ENCODE assay signal across 33 cellular contexts in genomic region chr22:45376009-45376408, GRCh38. TPM values are rescaled to one million over a fixed set of nuclear protein-coding genes. Genes with fewer than 3 reads are reported as not detected.
DNase-seq lines count a peak whose midpoint lies in the region; ATAC-seq and TF ChIP-seq lines count a peak whose summit lies in the region.
"Had no signal": no experiment of that assay in that cellular context is flagged by ENCODE, and none has a peak within 500 bp of the region (broad histone marks: within the 10 kb centered on the region; RNA-seq: fewer than 3 reads in every experiment).

No MANE protein-coding gene starts in this region.

- whole genome bisulfite sequencing in psoas muscle, 3 donors, result 75 to 94% (median 93%) methylated on average over 3 of the region's 3 CpGs

- in situ Hi-C loops in GM13977 (cut with MboI; ENCODE audit: low pct_unique_long_range_greater_than_20kb, low sequenced_read_pairs, unreplicated experiment), result no loop called here

- H3F3A ChIP-seq in MM.1S (ENCODE audit: insufficient read depth, low read length), result 0 out of 2 replicates have a peak, but pooled peaks cover 3% of the 10 kb centered on the region

- H4K20me1 ChIP-seq in BLaER1, result no peaks in the 10 kb centered on the region
- no peaks in the 10 kb centered on the region for H4K20me1 ChIP-seq in MM.1S (ENCODE audit: insufficient read depth, low read length)

- DNase-seq in GM13977 (ENCODE audit: low spot score) (peak; percentile 18), MM.1S (peak; percentile 62), posterior cingulate gyrus (no peak), psoas muscle (no peak), SKM-1 (lab: John Stamatoyannopoulos, UW; ENCODE audit: unreplicated experiment) (no peak), Right ventricle myocardium superior (no peak)
- DNase-seq: activated CD4-positive, alpha-beta T cell treated with anti-CD3 and anti-CD28 coated beads, Interleukin-2, amount 50 U/mL, for 1 hour; activated naive CD4-positive, alpha-beta T cell treated with Interleukin-2 at 50 U/mL for 16 hours; activated T-cell treated with anti-CD3 and anti-CD28 coated beads, Interleukin-2, amount 50 U/mL, for 72 hours; amygdala; DMS153; effector CD4-positive, alpha-beta T cell; GOT3; HFFc6; IMR-90; left ventricle myocardium inferior; naive B cell; NCI-H1092; NCI-H187; NCI-H2171 treated with DMSO at 0.1 percent for 48 hours; NCI-H510A treated with DMSO at 0.1 percent for 48 hours; PC-9; WERI-Rb-1 had no signal

- H3K4me1 ChIP-seq in BLaER1 (peaks cover 14% of the 10 kb centered on the region), MM.1S (ENCODE audit: low read length) (peaks cover 15% of the 10 kb centered on the region), psoas muscle (no peaks in the 10 kb centered on the region)
- H3K4me1 ChIP-seq: A549, breast epithelium, left ventricle myocardium inferior, transverse colon had no signal

- H3K4me2 ChIP-seq in BLaER1 (peak overlapping the region; percentile 23), MM.1S (ENCODE audit: low read depth, low read length) (peak overlapping the region; percentile 28; the same call in 1 of the 2 replicates)
- H3K4me2 ChIP-seq: A549, PC-9 had no signal

- peak; percentile 69 for ATAC-seq in GM21423 (IDR thresholded peaks at IDR 0.05; ENCODE audit: unreplicated experiment)
- ATAC-seq in psoas muscle, result no peak
- no peak for ATAC-seq in Right ventricle myocardium superior (ENCODE audit: poor library complexity)
- ATAC-seq: A549 had no signal

- H3K9ac ChIP-seq in BLaER1, result no peak overlapping the region
- H3K9ac ChIP-seq in MM.1S (ENCODE audit: low read length), result 0 out of 2 replicates have a peak overlapping the region, but pooled peaks have one; percentile 6

- TF ChIP-seq CTCF in GM13977 (IDR thresholded peaks at IDR 0.05; ENCODE audit: extremely low read depth, insufficient read depth, missing control alignments) (no peak), MM.1S (IDR thresholded peaks at IDR 0.05; ENCODE audit: low read length) (no peak), psoas muscle (IDR thresholded peaks at IDR 0.05) (no peak)

- no peaks in the 10 kb centered on the region for H3K9me2 ChIP-seq in MM.1S (replicated peaks; ENCODE audit: insufficient read depth, low read length)

- no peaks in the 10 kb centered on the region for H3K79me2 ChIP-seq in MM.1S (ENCODE audit: low read length)

- H3K9me3 ChIP-seq in BLaER1 (peaks cover 12% of the 10 kb centered on the region), MM.1S (replicated peaks; ENCODE audit: insufficient read depth, low read length) (no peaks in the 10 kb centered on the region), psoas muscle (no peaks in the 10 kb centered on the region)
- H3K9me3 ChIP-seq: A549, breast epithelium, left ventricle myocardium inferior, transverse colon had no signal

- H3K4me3 ChIP-seq in BLaER1, result no peak overlapping the region
- H3K4me3 ChIP-seq in MM.1S (ENCODE audit: low read length), result no peak overlapping the region
- H3K4me3 ChIP-seq in psoas muscle, result no peak overlapping the region
- H3K4me3 ChIP-seq: A549, breast epithelium, left ventricle myocardium inferior, PC-9, transverse colon had no signal

- H3K27me3 ChIP-seq in BLaER1 (no peaks in the 10 kb centered on the region), MM.1S (replicated peaks; ENCODE audit: insufficient read depth, low read length) (no peaks in the 10 kb centered on the region), psoas muscle (ENCODE audit: insufficient read depth in 3 of 3, low read length in 2 of 3) (no peaks in the 10 kb centered on the region)
- H3K27me3 ChIP-seq: breast epithelium, transverse colon had no signal

- no peak overlapping the region for H3K27ac ChIP-seq in BLaER1
- H3K27ac ChIP-seq in MM.1S (ENCODE audit: low read length), result peak overlapping the region; percentile 44; the same call in 1 of the 2 replicates
- no peak overlapping the region for H3K27ac ChIP-seq in psoas muscle
- H3K27ac ChIP-seq: A549, breast epithelium, epithelial cell of prostate, left ventricle myocardium inferior, PC-9, transverse colon, WERI-Rb-1 had no signal

- H3K36me3 ChIP-seq in BLaER1, result no peaks in the 10 kb centered on the region
- no peaks in the 10 kb centered on the region for H3K36me3 ChIP-seq in MM.1S (replicated peaks; ENCODE audit: insufficient read depth, low read length)
- no peaks in the 10 kb centered on the region for H3K36me3 ChIP-seq in psoas muscle (ENCODE audit: insufficient read depth in 1 of 2, low read depth in 1 of 2)
- H3K36me3 ChIP-seq: breast epithelium, left ventricle myocardium inferior, transverse colon, WERI-Rb-1 had no signal

- intact Hi-C loops in posterior cingulate gyrus (cut with DNase I) (no loop called here), psoas muscle (cut with DNase I) (no loop called here), Right ventricle myocardium superior (cut with DNase I) (no loop called here)

- no peak overlapping the region for H2AFZ ChIP-seq in MM.1S (ENCODE audit: low read length)
- H2AFZ ChIP-seq: PC-9 had no signal

RNA-seq across cellular contexts. Expression of gene SMC1B, which starts 37.4 kb away (rescaled TPM):
- total RNA-seq in psoas muscle, result not detected
- polyA plus RNA-seq in psoas muscle, result not detected
- not detected for total RNA-seq in Right ventricle myocardium superior
- total RNA-seq: breast epithelium, glomerular endothelial cell, IMR-90, left ventricle myocardium inferior, omental fat pad, renal cortical epithelial cell, Right ventricle myocardium inferior, transverse colon had no signal
- polyA plus RNA-seq: IMR-90 had no signal

RNA-seq across cellular contexts. Expression of gene RIBC2, which starts 37.5 kb away (rescaled TPM):
- total RNA-seq in psoas muscle, result not detected
- under 1 TPM in 1 of 3 donors, not detected in 2; 0.04 TPM for polyA plus RNA-seq in psoas muscle
- not detected for total RNA-seq in Right ventricle myocardium superior
- total RNA-seq: left ventricle myocardium inferior, transverse colon had no signal

Comparison
In these comparisons a context has a peak if more than half of its experiments do, and no peak if none do; other contexts are left out.
1. DNase-seq: peak in GM13977 (single experiment) and MM.1S (single experiment); none in posterior cingulate gyrus (0 of 10), psoas muscle (0 of 2), SKM-1 (single experiment) and Right ventricle myocardium superior (single experiment).